ENCODE assay signal across 8 cellular contexts in the genomic region with DNA sequence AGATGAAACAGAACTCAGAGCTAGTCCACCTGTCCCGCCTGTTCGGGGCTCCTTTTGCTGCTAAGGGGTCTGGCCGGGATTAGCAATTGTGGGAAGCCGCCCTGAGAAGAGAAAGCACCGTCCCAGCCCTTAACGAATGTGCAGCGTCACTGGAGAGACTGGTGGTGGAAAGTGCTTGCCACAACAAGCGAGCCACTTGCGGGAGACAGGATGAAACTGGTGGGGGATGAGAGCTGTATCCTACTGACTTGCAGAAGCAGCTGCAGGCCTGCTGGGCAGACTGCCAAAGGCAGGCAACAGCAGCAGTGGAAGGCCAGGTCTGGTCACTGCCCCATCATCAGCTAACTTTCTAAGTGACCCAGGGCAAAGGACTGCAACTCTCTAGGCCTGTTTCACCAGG.
A peak's percentile ranks its signal among the peaks of the same experiment; 100 is the strongest.
DNase-seq lines count a peak whose midpoint lies in the region; ATAC-seq and TF ChIP-seq lines count a peak whose summit lies in the region.

No MANE protein-coding gene starts in this region.

- peak overlapping the region; percentile 55 for H3K27ac Mint-ChIP-seq in activated naive CD8-positive, alpha-beta T cell treated with anti-CD3 and anti-CD28 coated beads for 36 hours
- peak overlapping the region; percentile 43 for H3K27ac Mint-ChIP-seq in glutamatergic neuron (ENCODE audit: unreplicated experiment)

- H3K27me3 ChIP-seq in RWPE2 (ENCODE audit: insufficient read depth, poor library complexity, severe bottlenecking), result no peaks in the 10 kb centered on the region

- no peak overlapping the region for H3K4me3 Mint-ChIP-seq in activated naive CD8-positive, alpha-beta T cell treated with anti-CD3 and anti-CD28 coated beads for 36 hours
- H3K4me3 Mint-ChIP-seq in glutamatergic neuron (ENCODE audit: unreplicated experiment), result no peak overlapping the region

- H3K36me3 ChIP-seq in RWPE2 (ENCODE audit: low read depth), result no peaks in the 10 kb centered on the region

- H3K4me1 Mint-ChIP-seq in activated naive CD8-positive, alpha-beta T cell treated with anti-CD3 and anti-CD28 coated beads for 36 hours, result peaks cover 68% of the 10 kb centered on the region
- H3K4me1 Mint-ChIP-seq in glutamatergic neuron (ENCODE audit: low read depth, unreplicated experiment), result peaks cover 29% of the 10 kb centered on the region

- H3K27me3 Mint-ChIP-seq in activated naive CD8-positive, alpha-beta T cell treated with anti-CD3 and anti-CD28 coated beads for 36 hours, result no peaks in the 10 kb centered on the region
- peaks cover 10% of the 10 kb centered on the region for H3K27me3 Mint-ChIP-seq in glutamatergic neuron (ENCODE audit: unreplicated experiment)

- H3K36me3 Mint-ChIP-seq in activated naive CD8-positive, alpha-beta T cell treated with anti-CD3 and anti-CD28 coated beads for 36 hours, result no peaks in the 10 kb centered on the region
- no peaks in the 10 kb centered on the region for H3K36me3 Mint-ChIP-seq in glutamatergic neuron (ENCODE audit: unreplicated experiment)

- peak overlapping the region; percentile 52 for H3K27ac ChIP-seq in RWPE2 (ENCODE audit: poor library complexity, severe bottlenecking)

- no peaks in the 10 kb centered on the region for H3K9me3 Mint-ChIP-seq in activated naive CD8-positive, alpha-beta T cell treated with anti-CD3 and anti-CD28 coated beads for 36 hours
- peaks cover 5% of the 10 kb centered on the region for H3K9me3 Mint-ChIP-seq in glutamatergic neuron (ENCODE audit: unreplicated experiment)

- ATAC-seq in activated CD4-positive, CD25-positive, alpha-beta regulatory T cell treated with anti-CD3 and anti-CD28 coated beads, Interleukin-2, amount 50 U/mL, for 24 hours, result peak; percentile 23 to 31
- peak; percentile 59 for ATAC-seq in RWPE2 (ENCODE audit: low read depth)
- ATAC-seq in HG02973 (IDR thresholded peaks at IDR 0.05; ENCODE audit: unreplicated experiment), result no peak

- no peaks in the 10 kb centered on the region for H3K9me3 ChIP-seq in RWPE2 (ENCODE audit: severe bottlenecking)

- peaks cover 34% of the 10 kb centered on the region for H3K4me1 ChIP-seq in RWPE2 (ENCODE audit: insufficient read depth, poor library complexity, severe bottlenecking)

- H3K4me3 ChIP-seq in RWPE2 (ENCODE audit: severe bottlenecking), result no peak overlapping the region

- DNase-seq in activated CD4-positive, CD25-positive, alpha-beta regulatory T cell (lab: John Stamatoyannopoulos, UW), result no peak
- no peak for DNase-seq in RWPE2 (ENCODE audit: low spot score)
- peak; percentile 63 for DNase-seq in activated naive CD8-positive, alpha-beta T cell treated with anti-CD3 and anti-CD28 coated beads for 36 hours
- DNase-seq in glutamatergic neuron, result no peak
- DNase-seq in renal cortical epithelial cell (ENCODE audit: low read depth), result peak; percentile 51
- no peak for DNase-seq in HK-2 (ENCODE audit: unreplicated experiment)

- TF ChIP-seq CTCF in RWPE2 (IDR thresholded peaks at IDR 0.05; ENCODE audit: poor library complexity, severe bottlenecking), result no peak
- TF ChIP-seq CTCF in glutamatergic neuron (IDR thresholded peaks at IDR 0.05; ENCODE audit: partially characterized antibody, unreplicated experiment), result no peak

Comparison
In these comparisons a context has a peak if more than half of its experiments do, and no peak if none do; other contexts are left out.
1. DNase-seq: peak in activated naive CD8-positive, alpha-beta T cell treated with anti-CD3 and anti-CD28 coated beads for 36 hours (single experiment) and renal cortical epithelial cell (single experiment); none in activated CD4-positive, CD25-positive, alpha-beta regulatory T cell (0 of 4), RWPE2 (single experiment), glutamatergic neuron (single experiment) and HK-2 (single experiment).